ENCODE assay signal across 19 cellular contexts in the genomic region with DNA sequence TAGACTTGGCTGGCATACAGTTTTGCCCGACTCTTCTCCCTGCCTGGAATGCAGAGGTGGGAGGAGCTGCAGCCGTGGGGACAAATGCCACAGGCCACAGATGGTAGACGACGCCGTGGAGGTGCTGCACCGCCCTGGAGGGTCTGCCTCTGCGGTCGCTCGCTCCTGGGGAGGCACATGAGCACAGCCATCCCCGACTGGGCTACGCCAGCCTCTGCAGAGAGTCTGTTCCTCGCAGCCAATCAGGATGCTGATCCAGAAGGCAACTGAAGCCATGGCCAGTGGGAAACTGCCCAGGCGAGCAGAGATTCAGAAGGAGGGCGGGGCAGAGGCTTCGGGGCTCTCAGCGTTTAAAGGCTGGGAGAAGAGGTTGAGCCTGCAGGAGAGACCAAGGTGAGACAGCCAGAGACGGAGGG. TPM values are rescaled to one million over a fixed set of nuclear protein-coding genes. Genes with fewer than 3 reads are reported as not detected.
DNase-seq lines count a peak whose midpoint lies in the region; ATAC-seq and TF ChIP-seq lines count a peak whose summit lies in the region.
"Had no signal": no experiment of that assay in that cellular context is flagged by ENCODE, and none has a peak within 500 bp of the region (broad histone marks: within the 10 kb centered on the region; RNA-seq: fewer than 3 reads in every experiment).

No MANE protein-coding gene starts in this region.

- no peaks in the 10 kb centered on the region for H3K9me3 ChIP-seq in upper lobe of left lung

- TF ChIP-seq EP300 in upper lobe of left lung (IDR thresholded peaks at IDR 0.05), result no peak

- ATAC-seq in upper lobe of left lung (ENCODE audit: low FRiP score in 2 of 2) (peak; percentile 30 to 60), HG03571 (IDR thresholded peaks at IDR 0.05; ENCODE audit: unreplicated experiment) (no peak), GM19467 (IDR thresholded peaks at IDR 0.05; ENCODE audit: unreplicated experiment) (no peak), HG03135 (IDR thresholded peaks at IDR 0.05; ENCODE audit: unreplicated experiment) (no peak)
- ATAC-seq: activated naive CD8-positive, alpha-beta T cell treated with anti-CD3 and anti-CD28 coated beads, Interleukin-2, amount 50 U/mL, for 24 hours; natural killer cell treated with Interleukin-12 subunit alpha and Interleukin-12 subunit beta and Interleukin-15 and Interleukin-18, amount 100 ng/mL, for 72 hours had no signal

- peak; percentile 16 for DNase-seq in activated effector memory CD4-positive, alpha-beta T cell treated with anti-CD3 and anti-CD28 coated beads, Interleukin-2, amount 50 U/mL, for 16 hours
- DNase-seq in activated effector memory CD4-positive, alpha-beta T cell treated with Interleukin-2 at 50 U/mL for 16 hours, result no peak
- DNase-seq in SK-N-DZ (ENCODE audit: low spot score) (peak; percentile 76), iPS-NIHi7 (ENCODE audit: extremely low spot score) (peak; percentile 40), upper lobe of left lung (peak in 1 of 2 donors; percentile 59)
- DNase-seq: activated naive CD8-positive, alpha-beta T cell treated with anti-CD3 and anti-CD28 coated beads, Interleukin-2, amount 50 U/mL, for 24 hours; dermis blood vessel endothelial cell; DND-41; foreskin fibroblast; NCI-H187 treated with DMSO at 0.1 percent for 48 hours; stimulated activated CD4-positive, alpha-beta T cell treated with anti-CD3 and anti-CD28 coated beads, Interleukin-12 subunit alpha, Interleukin-12 subunit beta, amount 100 ng/mL, for 4 hours had no signal

- H3K27me3 ChIP-seq in upper lobe of left lung, result no peaks in the 10 kb centered on the region

- no peaks in the 10 kb centered on the region for H3K36me3 ChIP-seq in upper lobe of left lung

- no peak for TF ChIP-seq CTCF in upper lobe of left lung (IDR thresholded peaks at IDR 0.05)

- no peak overlapping the region for H3K4me3 ChIP-seq in upper lobe of left lung

- H3K27ac ChIP-seq in upper lobe of left lung, result no peak overlapping the region
- H3K27ac ChIP-seq: KMS-11 had no signal

- peaks cover 0 to 5% (median 0%) of the 10 kb centered on the region in 4 donors for H3K4me1 ChIP-seq in upper lobe of left lung

- 50 to 55% methylated on average over 9 to 17 of the region's 17 CpGs for whole genome bisulfite sequencing in upper lobe of left lung, 2 donors

- no peak for TF ChIP-seq POLR2A in upper lobe of left lung (IDR thresholded peaks at IDR 0.05)

RNA-seq across cellular contexts. Expression of a gene that starts 11.9 kb away (rescaled TPM):
- polyA plus RNA-seq in SK-N-DZ (2014; cell fraction: cytosol; rRNA removed), result not detected in 2 replicates
- polyA plus RNA-seq in SK-N-DZ (2014; cell fraction: nucleus; rRNA removed), result not detected in 2 replicates
- 1 to 10 TPM in 2 of 6 donors, under 1 TPM in 1, not detected in 3; 0.15 to 1.1 (median 1.0) TPM for total RNA-seq in upper lobe of left lung
- total RNA-seq: A673; activated CD8-positive, alpha-beta memory T cell treated with anti-CD3 and anti-CD28 coated beads for 36 hours; natural killer cell treated with Interleukin-12 subunit alpha and Interleukin-12 subunit beta and Interleukin-15 and Interleukin-18, amount 100 ng/mL, for 72 hours; T-helper 2 cell treated with Interferon-gamma antibody and Interleukin-4, amounts not matched to agents 100 ng/mL and 5 ng/mL, for 36 hours had no signal

RNA-seq across cellular contexts. Expression of a gene that starts 17.6 kb away (rescaled TPM):
- not detected in 2 replicates for polyA plus RNA-seq in SK-N-DZ (2014; cell fraction: cytosol; rRNA removed)
- not detected in 2 replicates for polyA plus RNA-seq in SK-N-DZ (2014; cell fraction: nucleus; rRNA removed)
- total RNA-seq in upper lobe of left lung, result 1 to 10 TPM in 1 of 6 donors, under 1 TPM in 3, not detected in 2; 0.09 to 1.1 (median 0.20) TPM

RNA-seq across cellular contexts. Expression of a gene that starts 30.3 kb away (rescaled TPM):
- not detected in 2 replicates for polyA plus RNA-seq in SK-N-DZ (2014; cell fraction: cytosol; rRNA removed)
- polyA plus RNA-seq in SK-N-DZ (2014; cell fraction: nucleus; rRNA removed), result not detected in 2 replicates
- under 1 TPM in 1 of 6 donors, not detected in 5; 0.10 TPM for total RNA-seq in upper lobe of left lung
- total RNA-seq: A673; activated CD8-positive, alpha-beta memory T cell treated with anti-CD3 and anti-CD28 coated beads for 36 hours; dermis blood vessel endothelial cell; natural killer cell treated with Interleukin-12 subunit alpha and Interleukin-12 subunit beta and Interleukin-15 and Interleukin-18, amount 100 ng/mL, for 72 hours; T-helper 2 cell treated with Interferon-gamma antibody and Interleukin-4, amounts not matched to agents 100 ng/mL and 5 ng/mL, for 36 hours had no signal

Comparison
In these comparisons a context has a peak if more than half of its experiments do, and no peak if none do; other contexts are left out.
1. ATAC-seq: peak in upper lobe of left lung (2 of 2); none in HG03571 (single experiment), GM19467 (single experiment) and HG03135 (single experiment).